In genomic region chrX:13076176-13076956, GRCh38 we compare ENCODE assay signal across 13 cellular contexts. TPM values are rescaled to one million over a fixed set of nuclear protein-coding genes. Genes with fewer than 3 reads are reported as not detected.
DNase-seq lines count a peak whose midpoint lies in the region; ATAC-seq and TF ChIP-seq lines count a peak whose summit lies in the region.
"Had no signal": no experiment of that assay in that cellular context is flagged by ENCODE, and none has a peak within 500 bp of the region (broad histone marks: within the 10 kb centered on the region; RNA-seq: fewer than 3 reads in every experiment).

No MANE protein-coding gene starts in this region.

- peak; percentile 34 for ATAC-seq in GM21423 (IDR thresholded peaks at IDR 0.05; ENCODE audit: unreplicated experiment)

- POLR2A ChIA-PET in GM10248 (lab: Yijun Ruan, JAX): interaction anchor here (0.5 to 1.2 kb wide), 4 partner anchors 11 to 97 kb away, joined by 3 to 5 read pairs (median 3); no protein-coding TSS in a partner anchor

- no peak overlapping the region for H3K9ac ChIP-seq in trophoblast cell (ENCODE audit: low read length)

- H2BK5ac ChIP-seq in trophoblast cell (ENCODE audit: low read depth, low read length, poor library complexity): no peak overlapping the region

- H3K4me1 ChIP-seq in esophagus muscularis mucosa (peaks cover 0 to 43% (median 22%) of the 10 kb centered on the region in 4 donors), trophoblast cell (ENCODE audit: control insufficient read depth in 1 of 2, insufficient read depth in 2 of 2, low read length in 2 of 2) (no peaks in the 10 kb centered on the region)

- no peak overlapping the region for H3K18ac ChIP-seq in trophoblast cell (ENCODE audit: low read length)

- no peak for TF ChIP-seq EP300 in esophagus muscularis mucosa (IDR thresholded peaks at IDR 0.05)

- DNase-seq in GM10248 (ENCODE audit: extremely low spot score) (peak; percentile 23), esophagus muscularis mucosa (ENCODE audit: extremely low spot score) (no peak), AG08395 (ENCODE audit: low spot score) (no peak), trophoblast cell (no peak), foreskin fibroblast (no peak), cortex of kidney (lab: John Stamatoyannopoulos, UW) (no peak)
- DNase-seq: activated gamma-delta T cell; midbrain; NCI-H1436 treated with DMSO at 0.1 percent for 48 hours; stimulated activated CD4-positive, alpha-beta T cell treated with anti-CD3 and anti-CD28 coated beads, Interleukin-4, amount 100 ng/mL, for 1 hour had no signal

- H3K27me3 Mint-ChIP-seq in IgD-negative memory B cell: peaks cover 6% of the 10 kb centered on the region

- no peaks in the 10 kb centered on the region for H3K9me3 ChIP-seq in esophagus muscularis mucosa
- H3K9me3 ChIP-seq in trophoblast cell (ENCODE audit: insufficient read depth, low read depth, low read length): no peaks in the 10 kb centered on the region
- H3K9me3 ChIP-seq: SJSA1 had no signal

- no peak overlapping the region for H4K12ac ChIP-seq in trophoblast cell (ENCODE audit: low read depth, low read length)

- H3K36me3 ChIP-seq in esophagus muscularis mucosa: no peaks in the 10 kb centered on the region
- H3K36me3 ChIP-seq in trophoblast cell (ENCODE audit: control insufficient read depth in 1 of 2, insufficient read depth in 2 of 2, low read length in 2 of 2): no peaks in the 10 kb centered on the region
- H3K36me3 ChIP-seq: SJSA1 had no signal

- H3K27ac Mint-ChIP-seq in IgD-negative memory B cell: peak overlapping the region in 2 of 3 donors; percentile 69 to 92

- H3K79me2 ChIP-seq in trophoblast cell (ENCODE audit: control insufficient read depth, insufficient read depth, low read length, poor library complexity): no peaks in the 10 kb centered on the region

- H2AFZ ChIP-seq in trophoblast cell (ENCODE audit: insufficient read depth, low read length, poor library complexity): no peak overlapping the region

- no peak overlapping the region for H2BK12ac ChIP-seq in trophoblast cell (ENCODE audit: low read length)

- H3K4me1 Mint-ChIP-seq in IgD-negative memory B cell: peaks cover 32 to 58% (median 36%) of the 10 kb centered on the region in 3 donors

- peak overlapping the region in 3 of 4 donors; percentile 16 to 65 (median 54) for H3K4me3 Mint-ChIP-seq in IgD-negative memory B cell

- H4K8ac ChIP-seq in trophoblast cell (ENCODE audit: low read depth, low read length): no peak overlapping the region

- no peak overlapping the region for H4K91ac ChIP-seq in trophoblast cell (ENCODE audit: low read depth, low read length)

- no peak overlapping the region for H2AK5ac ChIP-seq in trophoblast cell (ENCODE audit: low read length)

- peaks cover 0 to 4% (median 0%) of the 10 kb centered on the region in 3 donors for H3K9me3 Mint-ChIP-seq in IgD-negative memory B cell

- CTCF ChIA-PET in GM10248 (lab: Yijun Ruan, JAX): interaction anchor here (0.7 to 1.7 kb wide), 3 partner anchors 18 to 178 kb away, joined by 3 to 6 read pairs (median 3); no protein-coding TSS in a partner anchor

- H3K4me3 ChIP-seq in esophagus muscularis mucosa (no peak overlapping the region), trophoblast cell (ENCODE audit: low read depth, low read length) (no peak overlapping the region), foreskin fibroblast (ENCODE audit: low read depth in 1 of 2, low read length in 2 of 2) (no peak overlapping the region)
- H3K4me3 ChIP-seq: SJSA1 had no signal

- H3K14ac ChIP-seq in trophoblast cell (ENCODE audit: low read length): no peak overlapping the region

- no peak for TF ChIP-seq CTCF in GM10248 (IDR thresholded peaks at IDR 0.05; ENCODE audit: control extremely low read depth, extremely low read depth, low read depth, missing control alignments)
- no peak for TF ChIP-seq CTCF in esophagus muscularis mucosa (IDR thresholded peaks at IDR 0.05)
- TF ChIP-seq CTCF in foreskin fibroblast (IDR thresholded peaks at IDR 0.05; ENCODE audit: low read depth, low read length): no peak

- H3K27ac ChIP-seq in esophagus muscularis mucosa (replicated peaks in 1 of 4): peak overlapping the region in 3 of 4 donors; percentile 71 to 81 (median 78)
- H3K27ac ChIP-seq in trophoblast cell (ENCODE audit: low read depth, low read length): no peak overlapping the region
- H3K27ac ChIP-seq: SJSA1 had no signal

- intact Hi-C loops in esophagus muscularis mucosa (cut with DNase I): no loop called here

- no peak overlapping the region for H3K23ac ChIP-seq in trophoblast cell (ENCODE audit: low read length)

- TF ChIP-seq POLR2A in esophagus muscularis mucosa (IDR thresholded peaks at IDR 0.05; ENCODE audit: low read depth): no peak

- H3K79me1 ChIP-seq in trophoblast cell (ENCODE audit: low read length): no peaks in the 10 kb centered on the region

- peaks cover 3% of the 10 kb centered on the region for H3K36me3 Mint-ChIP-seq in IgD-negative memory B cell

- no peak overlapping the region for H3K4me2 ChIP-seq in trophoblast cell (ENCODE audit: low read length)

- no peak overlapping the region for H3K4ac ChIP-seq in trophoblast cell (ENCODE audit: low read depth, low read length)

- no peak overlapping the region for H2BK120ac ChIP-seq in trophoblast cell (ENCODE audit: insufficient read depth, low read length, poor library complexity)

- H3K27me3 ChIP-seq in esophagus muscularis mucosa: no peaks in the 10 kb centered on the region
- H3K27me3 ChIP-seq in trophoblast cell (ENCODE audit: insufficient read depth, low read length): no peaks in the 10 kb centered on the region
- H3K27me3 ChIP-seq: SJSA1 had no signal

- WGBS in esophagus muscularis mucosa: 67% methylated on average over 4 of the region's 4 CpGs
- no CpG with 5 or more reads among the region's 4 CpGs for WGBS in trophoblast cell (ENCODE audit: extremely low coverage, insufficient coverage, insufficient read length)

RNA-seq across cellular contexts. Expression of gene FAM9C, which starts 31.9 kb away (rescaled TPM):
- not detected for polyA plus RNA-seq in IgD-negative memory B cell
- not detected for total RNA-seq in esophagus muscularis mucosa
- polyA plus RNA-seq in trophoblast cell (2013): not detected in 2 replicates
- total RNA-seq: SJSA1 had no signal
